12 cellular contexts compared by ENCODE assay signal in genomic region chr21:26148834-26149354, GRCh38. TPM values are rescaled to one million over a fixed set of nuclear protein-coding genes. Genes with fewer than 3 reads are reported as not detected.
DNase-seq lines count a peak whose midpoint lies in the region; ATAC-seq, FAIRE-seq and TF ChIP-seq lines count a peak whose summit lies in the region.
"Had no signal": no experiment of that assay in that cellular context is flagged by ENCODE, and none has a peak within 500 bp of the region (broad histone marks: within the 10 kb centered on the region; RNA-seq: fewer than 3 reads in every experiment).

No MANE protein-coding gene starts in this region.

- intact Hi-C loops in breast epithelium (cut with DNase I; ENCODE audit: low total_unique reads) = no loop called here
- intact Hi-C loops in right cardiac atrium (cut with DNase I) = no loop called here
- intact Hi-C loops in stomach (cut with DNase I; ENCODE audit: low total_unique reads) = no loop called here

- no peak for DNase-seq in breast epithelium (ENCODE audit: low spot score in 2 of 2)
- peak in 1 of 3 donors; percentile 39 for DNase-seq in right cardiac atrium
- DNase-seq in stomach = no peak
- DNase-seq in activated CD4-positive, CD25-positive, alpha-beta regulatory T cell treated with anti-CD3 and anti-CD28 coated beads, Interleukin-2, amount 50 U/mL, for 72 hours = no peak
- no peak for DNase-seq in NOMO-1 treated with dmso at 0.1 percent for 144 hours (lab: John Stamatoyannopoulos, UW; ENCODE audit: unreplicated experiment)
- DNase-seq in frontal cortex (ENCODE audit: low spot score in 2 of 2) = no peak
- DNase-seq: activated T-cell treated with anti-CD3 and anti-CD28 coated beads for 4 hours, mucosa of descending colon, NCI-H1105, SHP77 treated with DMSO at 0.1 percent for 48 hours had no signal

- H3K4me1 ChIP-seq in HUES48 (ENCODE audit: control insufficient read depth, insufficient read depth, low read length) = peaks cover 45% of the 10 kb centered on the region
- H3K4me1 ChIP-seq in breast epithelium = peaks cover 0 to 10% of the 10 kb centered on the region in 2 donors
- H3K4me1 ChIP-seq in right cardiac atrium (ENCODE audit: control insufficient read depth, insufficient read depth, low read length) = peaks cover 9% of the 10 kb centered on the region
- H3K4me1 ChIP-seq in stomach = peaks cover 12 to 58% (median 35%) of the 10 kb centered on the region in 4 donors

- no peak for TF ChIP-seq EP300 in stomach (IDR thresholded peaks at IDR 0.05)

- peaks cover 24% of the 10 kb centered on the region for H3K36me3 ChIP-seq in HUES48 (ENCODE audit: control insufficient read depth, insufficient read depth, low read length)
- H3K36me3 ChIP-seq in breast epithelium = no peaks in the 10 kb centered on the region
- no peaks in the 10 kb centered on the region for H3K36me3 ChIP-seq in stomach

- no peak for FAIRE-seq in frontal cortex (lab: Jason Lieb, UNC)

- H3K4me3 ChIP-seq in HUES48 (ENCODE audit: low read depth, low read length) (peak overlapping the region; percentile 13; the same call in 1 of the 2 replicates), breast epithelium (no peak overlapping the region), right cardiac atrium (ENCODE audit: low read length) (no peak overlapping the region), stomach (no peak overlapping the region)
- H3K4me3 ChIP-seq: mucosa of descending colon had no signal

- TF ChIP-seq POLR2A in breast epithelium (IDR thresholded peaks at IDR 0.05) (no peak), stomach (IDR thresholded peaks at IDR 0.05) (no peak)

- TF ChIP-seq CTCF in breast epithelium (IDR thresholded peaks at IDR 0.05) (no peak), stomach (IDR thresholded peaks at IDR 0.05) (no peak)

- ATAC-seq in right cardiac atrium (peak; percentile 47 to 69), GM18858 (IDR thresholded peaks at IDR 0.05; ENCODE audit: unreplicated experiment) (no peak)
- ATAC-seq: mucosa of descending colon had no signal

- H3K9ac ChIP-seq in HUES48 (ENCODE audit: low read depth, low read length) = no peak overlapping the region

- H3K27me3 ChIP-seq in HUES48 (ENCODE audit: control insufficient read depth, insufficient read depth, low read length) = no peaks in the 10 kb centered on the region
- H3K27me3 ChIP-seq in breast epithelium = no peaks in the 10 kb centered on the region
- H3K27me3 ChIP-seq in right cardiac atrium (ENCODE audit: control insufficient read depth, insufficient read depth) = no peaks in the 10 kb centered on the region
- H3K27me3 ChIP-seq in stomach = no peaks in the 10 kb centered on the region

- H3K27ac ChIP-seq in HUES48 (ENCODE audit: low read depth, low read length) = peak overlapping the region; percentile 75
- peak overlapping the region; percentile 59 to 74 for H3K27ac ChIP-seq in breast epithelium
- H3K27ac ChIP-seq in right cardiac atrium (ENCODE audit: low read length) = peak overlapping the region; percentile 48
- H3K27ac ChIP-seq in stomach = peak overlapping the region in 4 of 5 donors; percentile 14 to 64 (median 52)

- H3K9me3 ChIP-seq in HUES48 (ENCODE audit: control insufficient read depth, insufficient read depth, low read length) (no peaks in the 10 kb centered on the region), breast epithelium (no peaks in the 10 kb centered on the region), right cardiac atrium (ENCODE audit: control insufficient read depth, low read length) (no peaks in the 10 kb centered on the region), stomach (no peaks in the 10 kb centered on the region)
- H3K9me3 ChIP-seq: mucosa of descending colon had no signal

RNA-seq across cellular contexts. Expression of gene APP, which starts 21.7 kb away (rescaled TPM):
- total RNA-seq in breast epithelium = 100 to 1,000 TPM; 270 to 546 (median 383) TPM
- 100 to 1,000 TPM; 433 to 535 (median 472) TPM for total RNA-seq in right cardiac atrium
- polyA plus RNA-seq in right cardiac atrium = 277 TPM
- 100 to 1,000 TPM; 190 to 408 (median 266) TPM for total RNA-seq in stomach
- 10 to 100 TPM; 41.2 to 84.1 (median 74.2) TPM for polyA plus RNA-seq in stomach
- total RNA-seq in frontal cortex = 549 TPM
